10 cellular contexts compared by ENCODE assay signal in genomic region chr6:121222656-121223055, GRCh38.
DNase-seq lines count a peak whose midpoint lies in the region; ATAC-seq and TF ChIP-seq lines count a peak whose summit lies in the region.
"Had no signal": no experiment of that assay in that cellular context is flagged by ENCODE, and none has a peak within 500 bp of the region (broad histone marks: within the 10 kb centered on the region; RNA-seq: fewer than 3 reads in every experiment).

No MANE protein-coding gene starts in this region.

- peaks cover 11% of the 10 kb centered on the region for H3K36me3 ChIP-seq in RWPE2 (ENCODE audit: low read depth)
- H3K36me3 ChIP-seq in suprapubic skin, result peaks cover 12% of the 10 kb centered on the region
- H3K36me3 ChIP-seq in ascending aorta, result no peaks in the 10 kb centered on the region

- H3K27me3 ChIP-seq in RWPE2 (ENCODE audit: insufficient read depth, poor library complexity, severe bottlenecking) (no peaks in the 10 kb centered on the region), suprapubic skin (no peaks in the 10 kb centered on the region), ascending aorta (no peaks in the 10 kb centered on the region)
- H3K27me3 ChIP-seq: testis had no signal

- H3K4me3 ChIP-seq in RWPE2 (ENCODE audit: severe bottlenecking), result no peak overlapping the region
- H3K4me3 ChIP-seq in fibroblast of the aortic adventitia (ENCODE audit: low read depth, low read length), result no peak overlapping the region
- H3K4me3 ChIP-seq in retinal pigment epithelial cell (ENCODE audit: low read length), result no peak overlapping the region
- no peak overlapping the region for H3K4me3 ChIP-seq in suprapubic skin
- no peak overlapping the region for H3K4me3 ChIP-seq in ascending aorta
- H3K4me3 ChIP-seq: testis had no signal

- H3K27ac ChIP-seq in RWPE2 (ENCODE audit: poor library complexity, severe bottlenecking), result no peak overlapping the region
- no peak overlapping the region for H3K27ac ChIP-seq in suprapubic skin
- H3K27ac ChIP-seq in ascending aorta, result no peak overlapping the region
- H3K27ac ChIP-seq: testis had no signal

- 36% methylated on average over 3 of the region's 3 CpGs for WGBS in suprapubic skin

- no peaks in the 10 kb centered on the region for H3K9me3 ChIP-seq in RWPE2 (ENCODE audit: severe bottlenecking)
- H3K9me3 ChIP-seq in suprapubic skin, result no peaks in the 10 kb centered on the region
- H3K9me3 ChIP-seq in ascending aorta, result no peaks in the 10 kb centered on the region
- H3K9me3 ChIP-seq: testis had no signal

- intact Hi-C loops in ascending aorta (cut with DNase I), result no loop called here

- peak; percentile 36 for TF ChIP-seq CTCF in RWPE2 (IDR thresholded peaks at IDR 0.05; ENCODE audit: poor library complexity, severe bottlenecking)
- peak; percentile 10 for TF ChIP-seq CTCF in fibroblast of the aortic adventitia (IDR thresholded peaks at IDR 0.05; ENCODE audit: insufficient read depth, low read length)
- peak; percentile 31 for TF ChIP-seq CTCF in retinal pigment epithelial cell (conservative IDR thresholded peaks at IDR 0.05; ENCODE audit: low read depth, low read length)
- no peak for TF ChIP-seq CTCF in suprapubic skin (IDR thresholded peaks at IDR 0.05)
- TF ChIP-seq CTCF in ascending aorta (IDR thresholded peaks at IDR 0.05), result no peak

- DNase-seq in NCI-H1694 (lab: John Stamatoyannopoulos, UW) (peak; percentile 8), NCI-H1694 treated with DMSO at 0.1 percent for 48 hours (lab: John Stamatoyannopoulos, UW) (no peak), RWPE2 (ENCODE audit: low spot score) (no peak), fibroblast of the aortic adventitia (ENCODE audit: low read depth) (peak; percentile 54), retinal pigment epithelial cell (ENCODE audit: low read depth) (peak; percentile 39), mucosa of gallbladder (ENCODE audit: low spot score) (no peak), suprapubic skin (ENCODE audit: low spot score in 2 of 2) (no peak), ascending aorta (ENCODE audit: low spot score in 2 of 2) (no peak)
- DNase-seq: activated CD8-positive, alpha-beta T cell treated with anti-CD3 and anti-CD28 coated beads for 36 hours; testis had no signal

- no peaks in the 10 kb centered on the region for H3K4me1 ChIP-seq in RWPE2 (ENCODE audit: insufficient read depth, poor library complexity, severe bottlenecking)
- no peaks in the 10 kb centered on the region for H3K4me1 ChIP-seq in suprapubic skin
- no peaks in the 10 kb centered on the region for H3K4me1 ChIP-seq in ascending aorta
- H3K4me1 ChIP-seq: testis had no signal

- TF ChIP-seq EP300 in suprapubic skin (IDR thresholded peaks at IDR 0.05), result no peak

- ATAC-seq in RWPE2 (ENCODE audit: low read depth), result peak; percentile 68; the same call in 2 of the 3 replicates
- ATAC-seq: activated CD8-positive, alpha-beta T cell treated with anti-CD3 and anti-CD28 coated beads for 36 hours had no signal

- no peak for TF ChIP-seq POLR2A in suprapubic skin (IDR thresholded peaks at IDR 0.05)

Comparison
In these comparisons a context has a peak if more than half of its experiments do, and no peak if none do; other contexts are left out.
1. DNase-seq: peak in NCI-H1694 (single experiment), fibroblast of the aortic adventitia (single experiment) and retinal pigment epithelial cell (single experiment); none in NCI-H1694 treated with DMSO at 0.1 percent for 48 hours (single experiment), RWPE2 (single experiment), mucosa of gallbladder (single experiment), suprapubic skin (0 of 2) and ascending aorta (0 of 2).
2. CTCF ChIP-seq: peak in RWPE2 (single experiment), fibroblast of the aortic adventitia (single experiment) and retinal pigment epithelial cell (single experiment); none in suprapubic skin (0 of 2) and ascending aorta (0 of 3).